In genomic region chr10:19638173-19638872, GRCh38 we compare ENCODE assay signal across 10 cellular contexts.
A peak's percentile ranks its signal among the peaks of the same experiment; 100 is the strongest.
DNase-seq lines count a peak whose midpoint lies in the region; ATAC-seq and TF ChIP-seq lines count a peak whose summit lies in the region.
"Had no signal": no experiment of that assay in that cellular context is flagged by ENCODE, and none has a peak within 500 bp of the region (broad histone marks: within the 10 kb centered on the region; RNA-seq: fewer than 3 reads in every experiment).

No MANE protein-coding gene starts in this region.

- in situ Hi-C loops in brain microvascular endothelial cell (cut with HindIII; ENCODE audit: low pct_ligation_motif_present, low sequenced_read_pairs) = no loop called here

- peak overlapping the region; percentile 42 for H3K4me3 Mint-ChIP-seq in activated CD8-positive, alpha-beta T cell treated with anti-CD3 and anti-CD28 coated beads, Interleukin-2, amount 10 ng/mL, durations not matched to agents 7 days and 5 days
- H3K4me3 Mint-ChIP-seq in activated CD8-positive, alpha-beta T cell treated with anti-CD3 and anti-CD28 coated beads for 36 hours = no peak overlapping the region
- H3K4me3 Mint-ChIP-seq: CD4-positive, CD25-positive, alpha-beta regulatory T cell had no signal

- no peaks in the 10 kb centered on the region for H3K4me1 Mint-ChIP-seq in activated CD8-positive, alpha-beta T cell treated with anti-CD3 and anti-CD28 coated beads, Interleukin-2, amount 10 ng/mL, durations not matched to agents 7 days and 5 days (ENCODE audit: low read depth)
- H3K4me1 Mint-ChIP-seq in activated CD8-positive, alpha-beta T cell treated with anti-CD3 and anti-CD28 coated beads for 36 hours (ENCODE audit: low read depth) = peaks cover 3% of the 10 kb centered on the region

- H3K9me3 ChIP-seq in vagina = no peaks in the 10 kb centered on the region

- H3K36me3 Mint-ChIP-seq in activated CD8-positive, alpha-beta T cell treated with anti-CD3 and anti-CD28 coated beads, Interleukin-2, amount 10 ng/mL, durations not matched to agents 7 days and 5 days (ENCODE audit: low read depth) = no peaks in the 10 kb centered on the region
- no peaks in the 10 kb centered on the region for H3K36me3 Mint-ChIP-seq in activated CD8-positive, alpha-beta T cell treated with anti-CD3 and anti-CD28 coated beads for 36 hours (ENCODE audit: low read depth)
- H3K36me3 Mint-ChIP-seq: CD4-positive, CD25-positive, alpha-beta regulatory T cell had no signal

- no peaks in the 10 kb centered on the region for H3K36me3 ChIP-seq in brain microvascular endothelial cell (replicated peaks)
- no peaks in the 10 kb centered on the region for H3K36me3 ChIP-seq in vagina

- H3K27ac ChIP-seq in brain microvascular endothelial cell = peak overlapping the region; percentile 82
- peak overlapping the region; percentile 62 for H3K27ac ChIP-seq in vagina
- peak overlapping the region in 13 of 59 donors; percentile 0 to 48 (median 29) for H3K27ac ChIP-seq in dorsolateral prefrontal cortex

- CTCF ChIA-PET in activated CD8-positive, alpha-beta T cell treated with anti-CD3 and anti-CD28 coated beads, Interleukin-2, amount 10 ng/mL, durations not matched to agents 7 days and 5 days (lab: Charles Lee) = interaction anchor here (1.2 kb wide), 1 partner anchor 14 kb away, joined by 3 read pairs; no protein-coding TSS in a partner anchor
- CTCF ChIA-PET in activated CD8-positive, alpha-beta T cell treated with anti-CD3 and anti-CD28 coated beads for 36 hours (lab: Charles Lee) = no interaction called here

- H3K27me3 ChIP-seq in brain microvascular endothelial cell (replicated peaks) (no peaks in the 10 kb centered on the region), vagina (no peaks in the 10 kb centered on the region), dorsolateral prefrontal cortex (no peaks in the 10 kb centered on the region)

- peak overlapping the region; percentile 36 for H3K4me3 ChIP-seq in brain microvascular endothelial cell (ENCODE audit: low read depth, low read length)
- H3K4me3 ChIP-seq in vagina = peak overlapping the region; percentile 16 to 17
- H3K4me3 ChIP-seq in dorsolateral prefrontal cortex = peak overlapping the region in 12 of 59 donors; percentile 2 to 33 (median 20)

- no peak for TF ChIP-seq CTCF in activated CD8-positive, alpha-beta T cell treated with anti-CD3 and anti-CD28 coated beads for 36 hours (IDR thresholded peaks at IDR 0.05)
- TF ChIP-seq CTCF in brain microvascular endothelial cell (IDR thresholded peaks at IDR 0.05; ENCODE audit: low read depth, low read length, missing control alignments) = no peak
- TF ChIP-seq CTCF in vagina (IDR thresholded peaks at IDR 0.05) = no peak
- no peak for TF ChIP-seq CTCF in dorsolateral prefrontal cortex (IDR thresholded peaks at IDR 0.05 in 54 of 56, conservative IDR thresholded peaks at IDR 0.05 in 2 of 56; ENCODE audit: low read depth in 1 of 56, partially characterized antibody in 56 of 56)

- no peak for TF ChIP-seq POLR2A in vagina (IDR thresholded peaks at IDR 0.05)

- no peak overlapping the region for H3K27ac Mint-ChIP-seq in activated CD8-positive, alpha-beta T cell treated with anti-CD3 and anti-CD28 coated beads, Interleukin-2, amount 10 ng/mL, durations not matched to agents 7 days and 5 days
- H3K27ac Mint-ChIP-seq in activated CD8-positive, alpha-beta T cell treated with anti-CD3 and anti-CD28 coated beads for 36 hours = no peak overlapping the region
- H3K27ac Mint-ChIP-seq: CD4-positive, CD25-positive, alpha-beta regulatory T cell; stimulated activated naive CD8-positive, alpha-beta T cell treated with anti-CD3 and anti-CD28 coated beads, Interleukin-15, Interleukin-2, amounts not matched to agents 100 ng/mL and 50 ng/mL, for 24 hours had no signal

- ATAC-seq in activated CD8-positive, alpha-beta T cell treated with anti-CD3 and anti-CD28 coated beads, Interleukin-2, amount 10 ng/mL, durations not matched to agents 7 days and 5 days = no peak
- no peak for ATAC-seq in activated CD8-positive, alpha-beta T cell treated with anti-CD3 and anti-CD28 coated beads for 36 hours

- no peaks in the 10 kb centered on the region for H3K4me1 ChIP-seq in vagina

- intact Hi-C loops in activated CD8-positive, alpha-beta T cell treated with anti-CD3 and anti-CD28 coated beads for 36 hours (cut with micrococcal nuclease) = no loop called here
- intact Hi-C loops in vagina (cut with DNase I) (no loop called here), dorsolateral prefrontal cortex (cut with DNase I) (no loop called here)

- H3K27me3 Mint-ChIP-seq in activated CD8-positive, alpha-beta T cell treated with anti-CD3 and anti-CD28 coated beads, Interleukin-2, amount 10 ng/mL, durations not matched to agents 7 days and 5 days (ENCODE audit: low read depth) = no peaks in the 10 kb centered on the region
- H3K27me3 Mint-ChIP-seq in activated CD8-positive, alpha-beta T cell treated with anti-CD3 and anti-CD28 coated beads for 36 hours = no peaks in the 10 kb centered on the region
- H3K27me3 Mint-ChIP-seq: CD4-positive, CD25-positive, alpha-beta regulatory T cell; stimulated activated naive CD8-positive, alpha-beta T cell treated with anti-CD3 and anti-CD28 coated beads, Interleukin-15, Interleukin-2, amounts not matched to agents 100 ng/mL and 50 ng/mL, for 24 hours had no signal

- no peaks in the 10 kb centered on the region for H3K9me3 Mint-ChIP-seq in activated CD8-positive, alpha-beta T cell treated with anti-CD3 and anti-CD28 coated beads, Interleukin-2, amount 10 ng/mL, durations not matched to agents 7 days and 5 days (ENCODE audit: insufficient read depth)
- peaks cover 1% of the 10 kb centered on the region for H3K9me3 Mint-ChIP-seq in activated CD8-positive, alpha-beta T cell treated with anti-CD3 and anti-CD28 coated beads for 36 hours
- H3K9me3 Mint-ChIP-seq: stimulated activated naive CD8-positive, alpha-beta T cell treated with anti-CD3 and anti-CD28 coated beads, Interleukin-15, Interleukin-2, amounts not matched to agents 100 ng/mL and 50 ng/mL, for 24 hours had no signal

- POLR2A ChIA-PET in activated CD8-positive, alpha-beta T cell treated with anti-CD3 and anti-CD28 coated beads, Interleukin-2, amount 10 ng/mL, durations not matched to agents 7 days and 5 days (lab: Charles Lee) = no interaction called here
- POLR2A ChIA-PET in activated CD8-positive, alpha-beta T cell treated with anti-CD3 and anti-CD28 coated beads for 36 hours (lab: Charles Lee) = no interaction called here

- DNase-seq in activated CD8-positive, alpha-beta T cell treated with anti-CD3 and anti-CD28 coated beads, Interleukin-2, amount 10 ng/mL, durations not matched to agents 7 days and 5 days = no peak
- DNase-seq in activated CD8-positive, alpha-beta T cell treated with anti-CD3 and anti-CD28 coated beads for 36 hours = no peak
- peak; percentile 94 for DNase-seq in brain microvascular endothelial cell
- peak; percentile 70 for DNase-seq in medulla oblongata (ENCODE audit: extremely low spot score)
- no peak for DNase-seq in vagina (ENCODE audit: extremely low spot score in 2 of 2)
- DNase-seq in dorsolateral prefrontal cortex = no peak
- DNase-seq in NCI-H2029 treated with DMSO at 0.1 percent for 48 hours (lab: John Stamatoyannopoulos, UW) = no peak
- DNase-seq in NCI-H1436 (lab: John Stamatoyannopoulos, UW) = no peak
- DNase-seq: CD4-positive, CD25-positive, alpha-beta regulatory T cell had no signal

Comparison
In these comparisons a context has a peak if more than half of its experiments do, and no peak if none do; other contexts are left out.
1. DNase-seq: peak in brain microvascular endothelial cell (single experiment) and medulla oblongata (single experiment); none in activated CD8-positive, alpha-beta T cell treated with anti-CD3 and anti-CD28 coated beads, Interleukin-2, amount 10 ng/mL, durations not matched to agents 7 days and 5 days (single experiment), activated CD8-positive, alpha-beta T cell treated with anti-CD3 and anti-CD28 coated beads for 36 hours (single experiment), vagina (0 of 2), dorsolateral prefrontal cortex (0 of 10), NCI-H2029 treated with DMSO at 0.1 percent for 48 hours (single experiment) and NCI-H1436 (single experiment).